In genomic region chr17:81341347-81342061, GRCh38 we compare ENCODE assay signal across 8 cellular contexts. TPM values are rescaled to one million over a fixed set of nuclear protein-coding genes. Genes with fewer than 3 reads are reported as not detected.
DNase-seq lines count a peak whose midpoint lies in the region; ATAC-seq, FAIRE-seq and TF ChIP-seq lines count a peak whose summit lies in the region.

No MANE protein-coding gene starts in this region.

- no peak overlapping the region for H2AK5ac ChIP-seq in H1 (ENCODE audit: low read depth, low read length)
- peak overlapping the region; percentile 91 for H2AK5ac ChIP-seq in mesenchymal stem cell (ENCODE audit: low read length, severe bottlenecking)

- CTCF ChIA-PET in RWPE1 (lab: Yijun Ruan, JAX) (interaction anchor here (0.6 to 1.0 kb wide), 4 partner anchors 11 to 81 kb away, joined by 3 to 5 read pairs (median 4); no protein-coding TSS in a partner anchor), H1 (lab: Charles Lee; ENCODE audit: partially characterized antibody) (interaction anchor here (0.7 to 2.1 kb wide), 5 partner anchors 10 to 87 kb away, joined by 3 to 8 read pairs (median 3); no protein-coding TSS in a partner anchor)

- H3K36me3 ChIP-seq in H1 (ENCODE audit: control insufficient read depth in 2 of 4, insufficient read depth in 4 of 4, low read length in 3 of 4): no peaks in the 10 kb centered on the region; a peak in 1 of 8 replicates
- peaks cover 0 to 13% of the 10 kb centered on the region in 2 experiments for H3K36me3 ChIP-seq in mesenchymal stem cell (ENCODE audit: control insufficient read depth in 1 of 2, insufficient read depth in 2 of 2, low read depth in 1 of 2, low read length in 2 of 2)
- H3K36me3 ChIP-seq in testis (ENCODE audit: low read depth, missing control alignments): no peaks in the 10 kb centered on the region
- H3K36me3 ChIP-seq in Karpas-422 (ENCODE audit: insufficient read depth, low read length): no peaks in the 10 kb centered on the region

- H3K14ac ChIP-seq in H1 (ENCODE audit: insufficient read length) (no peak overlapping the region), mesenchymal stem cell (ENCODE audit: low read length in 2 of 2) (peak overlapping the region; percentile 5 to 88)

- peaks cover 26% of the 10 kb centered on the region; the same call in 1 of the 2 replicates for H3K23me2 ChIP-seq in H1 (ENCODE audit: low read depth, low read length)

- H3K9me3 ChIP-seq in H1 (ENCODE audit: insufficient read depth in 2 of 2, low read depth in 1 of 2, low read length in 1 of 2) (no peaks in the 10 kb centered on the region), mesenchymal stem cell (ENCODE audit: control insufficient read depth, low read length) (no peaks in the 10 kb centered on the region), testis (no peaks in the 10 kb centered on the region), Karpas-422 (ENCODE audit: low read length) (no peaks in the 10 kb centered on the region)

- WGBS in H1 (ENCODE audit: extremely low coverage in 1 of 2, insufficient coverage in 1 of 2, insufficient read length in 1 of 2, insufficient replicate concordance in 2 of 2, low coverage in 1 of 2, low lambda C conversion rate in 2 of 2, missing lambda C conversion rate in 1 of 2), 2 experiments: 1% methylated on average over 81 of the region's 90 CpGs; no CpG with 5 or more reads in 1 of the 2 experiments
- WGBS in mesenchymal stem cell: 1% methylated on average over 62 of the region's 90 CpGs
- 12 to 20% methylated on average over 1 to 73 of the region's 90 CpGs for WGBS in testis, 2 donors

- no peak for TF ChIP-seq EP300 in H1 (IDR thresholded peaks at IDR 0.05; ENCODE audit: borderline replicate concordance in 1 of 2, low read depth in 2 of 2, low read length in 2 of 2)

- H2BK12ac ChIP-seq in H1 (ENCODE audit: low read depth, low read length): 0 out of 2 replicates have a peak overlapping the region, but pooled peaks have one; percentile 50
- H2BK12ac ChIP-seq in mesenchymal stem cell (ENCODE audit: low read length in 2 of 2): peak overlapping the region in 1 of 2 experiments; percentile 90

- H2AFZ ChIP-seq in H1 (ENCODE audit: low read length) (no peak overlapping the region), mesenchymal stem cell (ENCODE audit: low read depth, low read length) (no peak overlapping the region), Karpas-422 (ENCODE audit: low read length) (no peak overlapping the region)

- H2BK5ac ChIP-seq in H1 (ENCODE audit: low read depth, low read length) (no peak overlapping the region), mesenchymal stem cell (ENCODE audit: low read depth, low read length, poor library complexity, severe bottlenecking) (peak overlapping the region; percentile 98)

- TF ChIP-seq POLR2A in H1 (IDR thresholded peaks at IDR 0.05; ENCODE audit: control extremely low read depth in 1 of 2, low read depth in 2 of 2, low read length in 2 of 2): no peak
- TF ChIP-seq POLR2A in testis (IDR thresholded peaks at IDR 0.05): no peak

- no peak for TF ChIP-seq CTCF in RWPE1 (conservative IDR thresholded peaks at IDR 0.05; ENCODE audit: low read depth)
- TF ChIP-seq CTCF in H1 (IDR thresholded peaks at IDR 0.05; ENCODE audit: control extremely low read depth in 1 of 3, insufficient read depth in 1 of 3, low read depth in 1 of 3, low read length in 3 of 3): no peak
- no peak for TF ChIP-seq CTCF in testis (IDR thresholded peaks at IDR 0.05)

- no peak overlapping the region for H2BK120ac ChIP-seq in H1 (replicated peaks; ENCODE audit: low read depth, low read length)
- peak overlapping the region; percentile 99 for H2BK120ac ChIP-seq in mesenchymal stem cell (ENCODE audit: low read depth, low read length)

- H3K4me3 ChIP-seq in H1 (ENCODE audit: extremely low read depth in 1 of 4, insufficient read depth in 2 of 4, low read depth in 3 of 4, low read length in 4 of 4): peak overlapping the region; percentile 26 to 71 (median 71)
- H3K4me3 ChIP-seq in mesenchymal stem cell (ENCODE audit: insufficient read depth in 1 of 2, low read depth in 1 of 2, low read length in 2 of 2): peak overlapping the region; percentile 44 to 95
- H3K4me3 ChIP-seq in testis: peak overlapping the region; percentile 36 to 81
- no peak overlapping the region for H3K4me3 ChIP-seq in Karpas-422 (ENCODE audit: low read length)

- H3K56ac ChIP-seq in H1 (replicated peaks; ENCODE audit: insufficient read length, low read depth, low read length): no peak overlapping the region

- FAIRE-seq in H1 (lab: Jason Lieb, UNC): no peak

- H3K27me3 ChIP-seq in H1 (replicated peaks in 1 of 4; ENCODE audit: control insufficient read depth in 3 of 4, extremely low read depth in 1 of 4, insufficient read depth in 3 of 4, low read length in 3 of 4) (peaks cover 26 to 63% (median 53%) of the 10 kb centered on the region in 4 experiments), mesenchymal stem cell (ENCODE audit: control insufficient read depth in 1 of 2, insufficient read depth in 1 of 2, low read length in 2 of 2) (no peaks in the 10 kb centered on the region), testis (no peaks in the 10 kb centered on the region), Karpas-422 (ENCODE audit: low read length) (no peaks in the 10 kb centered on the region)

- H2BK15ac ChIP-seq in H1 (ENCODE audit: low read length) (no peak overlapping the region), mesenchymal stem cell (ENCODE audit: low read depth, poor library complexity, severe bottlenecking) (peak overlapping the region; percentile 77)

- H3K4ac ChIP-seq in H1 (replicated peaks; ENCODE audit: insufficient read length, low read depth, low read length) (no peak overlapping the region), mesenchymal stem cell (ENCODE audit: low read depth in 1 of 2, low read length in 2 of 2) (peak overlapping the region; percentile 94 to 96)

- H3K9me2 ChIP-seq in Karpas-422 (replicated peaks; ENCODE audit: insufficient read depth, low read length): no peaks in the 10 kb centered on the region

- no peaks in the 10 kb centered on the region for H3K79me1 ChIP-seq in H1 (ENCODE audit: low read depth, low read length)
- H3K79me1 ChIP-seq in mesenchymal stem cell (replicated peaks; ENCODE audit: low read length, poor library complexity, severe bottlenecking): peaks cover 3% of the 10 kb centered on the region

- H4K5ac ChIP-seq in H1 (ENCODE audit: insufficient read length, low read depth, low read length): no peak overlapping the region

- no peak for TF ChIP-seq RAD21 in H1 (IDR thresholded peaks at IDR 0.05 in 1 of 2, conservative IDR thresholded peaks at IDR 0.05 in 1 of 2; ENCODE audit: low read depth in 2 of 2, low read length in 2 of 2)

- peak overlapping the region; percentile 99 for H3K27ac ChIP-seq in RWPE1
- H3K27ac ChIP-seq in H1 (ENCODE audit: low read depth, low read length): no peak overlapping the region
- H3K27ac ChIP-seq in mesenchymal stem cell (ENCODE audit: low read length, poor library complexity, severe bottlenecking): peak overlapping the region; percentile 53
- peak overlapping the region; percentile 87 to 90 for H3K27ac ChIP-seq in testis
- H3K27ac ChIP-seq in Karpas-422 (ENCODE audit: low read length): no peak overlapping the region

- intact Hi-C loops in testis (cut with DNase I; ENCODE audit: low total_unique reads): no loop called here

- DNase-seq in RWPE1 (ENCODE audit: low spot score) (no peak), H1 (ENCODE audit: low read depth in 1 of 2, low spot score in 2 of 2) (peak in 1 of 2 experiments; percentile 74), mesenchymal stem cell (peak; percentile 56), testis (no peak), AG20443 (ENCODE audit: low spot score) (no peak), Karpas-422 (no peak)

- H4K91ac ChIP-seq in H1 (replicated peaks; ENCODE audit: insufficient read length, low read length) (no peak overlapping the region), mesenchymal stem cell (ENCODE audit: low read length) (peak overlapping the region; percentile 97)

- POLR2A ChIA-PET in RWPE1 (lab: Yijun Ruan, JAX; ENCODE audit: low non-redundant PET) (no interaction called here), H1 (lab: Charles Lee; ENCODE audit: partially characterized antibody) (interaction anchor here (0.6 to 3.5 kb wide), 8 partner anchors 10 to 1081 kb away, joined by 3 to 11 read pairs (median 3); partner anchors contain the start of genes BAHCC1 and RNF213)

- peaks cover 0 to 4% of the 10 kb centered on the region in 2 experiments for H4K20me1 ChIP-seq in H1 (replicated peaks in 1 of 2; ENCODE audit: control insufficient read depth in 1 of 2, insufficient read depth in 2 of 2, low read length in 2 of 2)
- no peaks in the 10 kb centered on the region for H4K20me1 ChIP-seq in Karpas-422 (ENCODE audit: insufficient read depth, low read depth, low read length)

- no peak overlapping the region for H2BK20ac ChIP-seq in H1 (ENCODE audit: low read length)

- H3K79me2 ChIP-seq in H1 (ENCODE audit: control insufficient read depth in 1 of 2, insufficient read depth in 2 of 2, low read length in 2 of 2) (no peaks in the 10 kb centered on the region), Karpas-422 (ENCODE audit: low read length) (no peaks in the 10 kb centered on the region)

- H3K9ac ChIP-seq in H1 (replicated peaks in 1 of 4; ENCODE audit: extremely low read depth in 1 of 4, low read depth in 3 of 4, low read length in 3 of 4) (no peak overlapping the region), mesenchymal stem cell (ENCODE audit: low read length) (peak overlapping the region; percentile 99), Karpas-422 (ENCODE audit: low read length) (no peak overlapping the region)

- H4K8ac ChIP-seq in H1 (ENCODE audit: extremely low read depth, insufficient read depth, low read length): peak overlapping the region; percentile 1; the same call in 1 of the 2 replicates
- peak overlapping the region; percentile 98 for H4K8ac ChIP-seq in mesenchymal stem cell (ENCODE audit: low read length)

- H3K4me2 ChIP-seq in H1 (ENCODE audit: insufficient read depth in 1 of 2, low read depth in 2 of 2, low read length in 2 of 2) (peak overlapping the region; percentile 92 to 93), mesenchymal stem cell (ENCODE audit: low read length, poor library complexity, severe bottlenecking) (peak overlapping the region; percentile 94), Karpas-422 (ENCODE audit: low read depth, low read length, poor library complexity, severe bottlenecking) (no peak overlapping the region)

- no peak for ATAC-seq in HG03432 (IDR thresholded peaks at IDR 0.05; ENCODE audit: unreplicated experiment)
- ATAC-seq in GM21515 (IDR thresholded peaks at IDR 0.05; ENCODE audit: unreplicated experiment): no peak

- H3K23ac ChIP-seq in H1 (ENCODE audit: insufficient read length): no peak overlapping the region
- peak overlapping the region in 1 of 2 experiments; percentile 67 for H3K23ac ChIP-seq in mesenchymal stem cell (ENCODE audit: low read length in 2 of 2)

- peak overlapping the region; percentile 71 for H3K18ac ChIP-seq in H1 (ENCODE audit: extremely low read depth, low read length)
- H3K18ac ChIP-seq in mesenchymal stem cell (ENCODE audit: low read depth in 1 of 2, low read length in 2 of 2): peak overlapping the region; percentile 87 to 97

- H3K4me1 ChIP-seq in H1 (replicated peaks in 1 of 4; ENCODE audit: control insufficient read depth in 3 of 4, insufficient read depth in 4 of 4, low read length in 3 of 4) (peaks cover 0 to 42% (median 26%) of the 10 kb centered on the region in 4 experiments; a peak in 6 of 7 replicates), mesenchymal stem cell (ENCODE audit: control insufficient read depth, insufficient read depth, low read depth, low read length) (peaks cover 44% of the 10 kb centered on the region), testis (peaks cover 31% of the 10 kb centered on the region), Karpas-422 (ENCODE audit: low read length) (peaks cover 3% of the 10 kb centered on the region)

RNA-seq across cellular contexts. Expression of gene SLC38A10, which starts 46.4 kb away (rescaled TPM):
- 35.7 and 41.0 TPM in 2 replicates for total RNA-seq in H1 (2021; fragmentation: NEBNext Ultra II Directional; extraction: Animal tissue kit (Norgen Biotek cat#: 25700))
- polyA plus RNA-seq in H1 (2011; rRNA removed): 26.4 and 44.4 TPM in 2 replicates
- 26.3 TPM for polyA plus RNA-seq in H1 (2011; cell fraction: cytosol; rRNA removed)
- 76.9 TPM for polyA plus RNA-seq in H1 (2011; cell fraction: nucleus; rRNA removed)
- 24.8 to 37.5 TPM (median 34.7 TPM) in 4 replicates for polyA plus RNA-seq in H1 (2012, experiment 1 of 2)
- 22.5 TPM for polyA plus RNA-seq in H1 (2012, experiment 2 of 2)
- 29.8 TPM for polyA plus RNA-seq in H1 (2013, experiment 1 of 2)
- polyA plus RNA-seq in H1 (2013, experiment 2 of 2): 28.9 TPM
- polyA minus RNA-seq in H1 (2011; rRNA and poly(A)+ RNA removed): 35.9 and 40.0 TPM in 2 replicates
- 38.1 TPM for polyA minus RNA-seq in H1 (2011; cell fraction: cytosol; rRNA and poly(A)+ RNA removed)
- 47.8 TPM for polyA minus RNA-seq in H1 (2011; cell fraction: nucleus; rRNA and poly(A)+ RNA removed)
- polyA plus RNA-seq in mesenchymal stem cell (2013, experiment 1 of 2): 54.5 TPM
- 52.5 TPM for polyA plus RNA-seq in mesenchymal stem cell (2013, experiment 2 of 2)
- total RNA-seq in testis: 100 to 1,000 TPM; 131 to 150 TPM
- 77.1 TPM for polyA plus RNA-seq in testis (ENCODE audit: insufficient read depth, low read depth, low replicate concordance)
- 20.8 and 48.8 TPM in 2 replicates for total RNA-seq in Karpas-422 (2014; rRNA removed; shearing (Covaris generic); ENCODE audit: low replicate concordance)

RNA-seq across cellular contexts. Expression of gene BAHCC1, which starts 53.8 kb away (rescaled TPM):
- 0.58 and 0.71 TPM in 2 replicates for total RNA-seq in H1 (2021; fragmentation: NEBNext Ultra II Directional; extraction: Animal tissue kit (Norgen Biotek cat#: 25700))
- 0.26 and 0.61 TPM in 2 replicates for polyA plus RNA-seq in H1 (2011; rRNA removed)
- polyA plus RNA-seq in H1 (2011; cell fraction: cytosol; rRNA removed): 0.47 TPM
- polyA plus RNA-seq in H1 (2011; cell fraction: nucleus; rRNA removed): 2.9 TPM
- 0.44 to 0.98 TPM (median 0.89 TPM) in 4 replicates for polyA plus RNA-seq in H1 (2012, experiment 1 of 2)
- polyA plus RNA-seq in H1 (2012, experiment 2 of 2): 0.58 TPM
- polyA plus RNA-seq in H1 (2013, experiment 1 of 2): 0.45 TPM
- polyA plus RNA-seq in H1 (2013, experiment 2 of 2): 0.50 TPM
- 0.88 and 0.95 TPM in 2 replicates for polyA minus RNA-seq in H1 (2011; rRNA and poly(A)+ RNA removed)
- polyA minus RNA-seq in H1 (2011; cell fraction: cytosol; rRNA and poly(A)+ RNA removed): 3.2 TPM
- polyA minus RNA-seq in H1 (2011; cell fraction: nucleus; rRNA and poly(A)+ RNA removed): 1.3 TPM
- polyA plus RNA-seq in mesenchymal stem cell (2013, experiment 1 of 2): 8.3 TPM
- polyA plus RNA-seq in mesenchymal stem cell (2013, experiment 2 of 2): 8.6 TPM
- 10 to 100 TPM; 29.2 to 30.2 TPM for total RNA-seq in testis
- polyA plus RNA-seq in testis (ENCODE audit: insufficient read depth, low read depth, low replicate concordance): 11.3 TPM
- not detected in 2 replicates for total RNA-seq in Karpas-422 (2014; rRNA removed; shearing (Covaris generic); ENCODE audit: low replicate concordance)

Comparison
In these comparisons a context has a peak if more than half of its experiments do, and no peak if none do; other contexts are left out.
1. H3K27ac ChIP-seq: peak in RWPE1 (single experiment), mesenchymal stem cell (single experiment) and testis (2 of 2); none in H1 (single experiment) and Karpas-422 (single experiment).
2. RNA of gene BAHCC1, which starts 53.8 kb away (total RNA-seq): 29.2 to 30.2 TPM in testis; 0.58 to 0.71 TPM in H1 and not detected in Karpas-422; every median in the first group is over 10 times any median in the second.